In genomic region chrX:16712825-16713155, GRCh38 we compare ENCODE assay signal across 8 cellular contexts. TPM values are rescaled to one million over a fixed set of nuclear protein-coding genes. Genes with fewer than 3 reads are reported as not detected.
DNase-seq lines count a peak whose midpoint lies in the region; ATAC-seq lines count a peak whose summit lies in the region.

No MANE protein-coding gene starts in this region.

- no peaks in the 10 kb centered on the region for H3K9me3 Mint-ChIP-seq in activated CD8-positive, alpha-beta memory T cell treated with anti-CD3 and anti-CD28 coated beads, Interleukin-2, amount 10 ng/mL, durations not matched to agents 7 days and 5 days (ENCODE audit: low read depth)
- no peaks in the 10 kb centered on the region for H3K9me3 Mint-ChIP-seq in activated naive CD8-positive, alpha-beta T cell treated with anti-CD3 and anti-CD28 coated beads, Interleukin-2, amount 50 U/mL, for 24 hours
- H3K9me3 Mint-ChIP-seq in immature natural killer cell, result peaks cover 0 to 1% (median 0%) of the 10 kb centered on the region in 6 donors

- H3K27ac Mint-ChIP-seq in activated CD8-positive, alpha-beta memory T cell treated with anti-CD3 and anti-CD28 coated beads, Interleukin-2, amount 10 ng/mL, durations not matched to agents 7 days and 5 days, result peak overlapping the region; percentile 69
- peak overlapping the region; percentile 73 for H3K27ac Mint-ChIP-seq in activated naive CD8-positive, alpha-beta T cell treated with anti-CD3 and anti-CD28 coated beads, Interleukin-2, amount 50 U/mL, for 24 hours
- H3K27ac Mint-ChIP-seq in immature natural killer cell, result peak overlapping the region; percentile 39 to 79 (median 74)

- peak overlapping the region in 4 of 5 donors; percentile 52 to 72 (median 60) for H3K9ac ChIP-seq in subcutaneous abdominal adipose tissue (ENCODE audit: low read length in 5 of 5)

- peaks cover 19% of the 10 kb centered on the region for H3K4me1 Mint-ChIP-seq in activated CD8-positive, alpha-beta memory T cell treated with anti-CD3 and anti-CD28 coated beads, Interleukin-2, amount 10 ng/mL, durations not matched to agents 7 days and 5 days
- peaks cover 17% of the 10 kb centered on the region for H3K4me1 Mint-ChIP-seq in activated naive CD8-positive, alpha-beta T cell treated with anti-CD3 and anti-CD28 coated beads, Interleukin-2, amount 50 U/mL, for 24 hours
- peaks cover 9 to 15% of the 10 kb centered on the region in 2 donors for H3K4me1 Mint-ChIP-seq in immature natural killer cell

- H3K36me3 ChIP-seq in subcutaneous abdominal adipose tissue (ENCODE audit: control insufficient read depth in 5 of 5, insufficient read depth in 5 of 5, low read length in 5 of 5), result no peaks in the 10 kb centered on the region

- H3K36me3 Mint-ChIP-seq in activated CD8-positive, alpha-beta memory T cell treated with anti-CD3 and anti-CD28 coated beads, Interleukin-2, amount 10 ng/mL, durations not matched to agents 7 days and 5 days, result peaks cover 1% of the 10 kb centered on the region
- no peaks in the 10 kb centered on the region for H3K36me3 Mint-ChIP-seq in activated naive CD8-positive, alpha-beta T cell treated with anti-CD3 and anti-CD28 coated beads, Interleukin-2, amount 50 U/mL, for 24 hours (ENCODE audit: low read depth)
- no peaks in the 10 kb centered on the region for H3K36me3 Mint-ChIP-seq in immature natural killer cell

- H3K4me3 ChIP-seq in subcutaneous abdominal adipose tissue (ENCODE audit: low read depth in 1 of 5, low read length in 5 of 5), result peak overlapping the region; percentile 65 to 82 (median 79)

- DNase-seq in activated CD8-positive, alpha-beta memory T cell treated with anti-CD3 and anti-CD28 coated beads, Interleukin-2, amount 10 ng/mL, durations not matched to agents 7 days and 5 days, result no peak
- DNase-seq in activated CD8-positive, alpha-beta memory T cell treated with anti-CD3 and anti-CD28 coated beads, Interleukin-2, amount 50 U/mL, for 48 hours, result no peak
- no peak for DNase-seq in activated naive CD8-positive, alpha-beta T cell treated with anti-CD3 and anti-CD28 coated beads, Interleukin-2, amount 50 U/mL, for 24 hours
- DNase-seq in immature natural killer cell, result no peak
- DNase-seq in NCI-H1417 (lab: John Stamatoyannopoulos, UW), result no peak

- H3K27me3 ChIP-seq in subcutaneous abdominal adipose tissue (ENCODE audit: control insufficient read depth in 5 of 5, insufficient read depth in 4 of 5, low read length in 5 of 5), result peaks cover 0 to 16% (median 4%) of the 10 kb centered on the region in 5 donors

- H3K4me1 ChIP-seq in subcutaneous abdominal adipose tissue (ENCODE audit: control insufficient read depth in 5 of 5, insufficient read depth in 5 of 5, low read length in 5 of 5), result peaks cover 0 to 18% (median 8%) of the 10 kb centered on the region in 5 donors

- H3K27me3 Mint-ChIP-seq in activated CD8-positive, alpha-beta memory T cell treated with anti-CD3 and anti-CD28 coated beads, Interleukin-2, amount 10 ng/mL, durations not matched to agents 7 days and 5 days, result no peaks in the 10 kb centered on the region
- H3K27me3 Mint-ChIP-seq in activated naive CD8-positive, alpha-beta T cell treated with anti-CD3 and anti-CD28 coated beads, Interleukin-2, amount 50 U/mL, for 24 hours, result no peaks in the 10 kb centered on the region
- H3K27me3 Mint-ChIP-seq in immature natural killer cell (ENCODE audit: low read depth in 3 of 3), result peaks cover 3 to 18% (median 18%) of the 10 kb centered on the region in 3 donors

- H3K27ac ChIP-seq in subcutaneous abdominal adipose tissue (ENCODE audit: low read depth, low read length), result peak overlapping the region; percentile 50

- ATAC-seq in activated CD8-positive, alpha-beta memory T cell treated with anti-CD3 and anti-CD28 coated beads, Interleukin-2, amount 10 ng/mL, durations not matched to agents 7 days and 5 days, result peak; percentile 52
- ATAC-seq in HG03095 (IDR thresholded peaks at IDR 0.05; ENCODE audit: unreplicated experiment) (peak; percentile 12), GM18870 (IDR thresholded peaks at IDR 0.05; ENCODE audit: unreplicated experiment) (no peak)
- ATAC-seq in activated naive CD8-positive, alpha-beta T cell treated with anti-CD3 and anti-CD28 coated beads, Interleukin-2, amount 50 U/mL, for 24 hours, result no peak

- CTCF ChIA-PET in activated CD8-positive, alpha-beta memory T cell treated with anti-CD3 and anti-CD28 coated beads, Interleukin-2, amount 10 ng/mL, durations not matched to agents 7 days and 5 days (lab: Charles Lee), result no interaction called here

- no peaks in the 10 kb centered on the region for H3K9me3 ChIP-seq in subcutaneous abdominal adipose tissue (ENCODE audit: control insufficient read depth in 5 of 5, low read length in 5 of 5)

- peak overlapping the region; percentile 78 for H3K4me3 Mint-ChIP-seq in activated CD8-positive, alpha-beta memory T cell treated with anti-CD3 and anti-CD28 coated beads, Interleukin-2, amount 10 ng/mL, durations not matched to agents 7 days and 5 days
- H3K4me3 Mint-ChIP-seq in activated naive CD8-positive, alpha-beta T cell treated with anti-CD3 and anti-CD28 coated beads, Interleukin-2, amount 50 U/mL, for 24 hours, result peak overlapping the region; percentile 83
- H3K4me3 Mint-ChIP-seq in immature natural killer cell, result peak overlapping the region; percentile 79 to 90 (median 86)

RNA-seq across cellular contexts. Expression of gene CTPS2, which starts 0.3 kb away (rescaled TPM):
- total RNA-seq in activated CD8-positive, alpha-beta memory T cell treated with anti-CD3 and anti-CD28 coated beads, Interleukin-2, amount 10 ng/mL, durations not matched to agents 7 days and 5 days, result 1 to 10 TPM; 5.6 to 6.6 TPM
- 1 to 10 TPM; 1.1 to 5.7 (median 4.5) TPM for polyA plus RNA-seq in immature natural killer cell

RNA-seq across cellular contexts. Expression of gene SYAP1, which starts 6.6 kb away (rescaled TPM):
- 10 to 100 TPM; 13.1 to 18.4 TPM for total RNA-seq in activated CD8-positive, alpha-beta memory T cell treated with anti-CD3 and anti-CD28 coated beads, Interleukin-2, amount 10 ng/mL, durations not matched to agents 7 days and 5 days
- polyA plus RNA-seq in immature natural killer cell, result 10 to 100 TPM; 18.7 to 33.4 (median 28.8) TPM

Comparison
In these comparisons a context has a peak if more than half of its experiments do, and no peak if none do; other contexts are left out.
1. ATAC-seq: peak in activated CD8-positive, alpha-beta memory T cell treated with anti-CD3 and anti-CD28 coated beads, Interleukin-2, amount 10 ng/mL, durations not matched to agents 7 days and 5 days (single experiment) and HG03095 (single experiment); none in activated naive CD8-positive, alpha-beta T cell treated with anti-CD3 and anti-CD28 coated beads, Interleukin-2, amount 50 U/mL, for 24 hours (single experiment) and GM18870 (single experiment).
2. Peak in every context shown above with its lines, with median percentiles within 50 percentile points of each other: H3K27ac Mint-ChIP-seq and H3K4me3 Mint-ChIP-seq.